In the genomic region with DNA sequence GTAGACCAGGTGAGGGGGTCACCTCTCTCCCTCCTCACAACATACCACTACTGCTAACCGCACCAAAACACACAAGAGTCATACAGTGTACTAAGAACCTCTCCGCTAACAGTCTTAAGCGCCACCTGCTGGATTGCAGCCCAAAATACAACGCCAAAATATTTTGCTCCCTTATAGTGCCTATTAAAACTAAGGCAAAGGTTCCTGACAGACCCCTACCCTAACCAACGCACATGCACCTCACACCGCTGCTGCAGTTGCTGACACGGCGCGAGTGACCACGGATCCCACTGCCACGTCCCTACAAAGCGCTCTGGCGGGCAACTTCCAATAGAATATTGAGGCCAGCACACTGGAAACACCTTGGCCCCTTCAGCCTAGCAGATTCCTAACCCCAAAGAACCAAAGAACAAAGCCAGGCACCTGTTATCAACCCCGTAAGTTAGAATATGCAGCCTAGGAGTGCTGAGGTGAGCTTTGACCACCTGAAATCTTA, we compare ENCODE assay signal across 8 cellular contexts.
DNase-seq lines count a peak whose midpoint lies in the region; FAIRE-seq and TF ChIP-seq lines count a peak whose summit lies in the region.

No MANE protein-coding gene starts in this region.

- TF ChIP-seq CTCF in AG09309 (IDR thresholded peaks at IDR 0.05; ENCODE audit: control insufficient read depth, insufficient read depth, low read depth, low read length, missing control alignments) (peak; percentile 84), GM12865 (IDR thresholded peaks at IDR 0.05; ENCODE audit: insufficient read depth, low read depth, low read length, missing control alignments) (peak; percentile 74)

- no peak for FAIRE-seq in urothelium cell line (lab: Jason Lieb, UNC)

- DNase-seq in AG09309 (ENCODE audit: low read depth): peak; percentile 11
- DNase-seq in GM12865 (ENCODE audit: low read depth): peak; percentile 52
- peak; percentile 48 for DNase-seq in HCEC 1CT
- DNase-seq in Kasumi-1 (lab: John Stamatoyannopoulos, UW): peak; percentile 74 to 75
- DNase-seq in UCSD-AML1 (lab: John Stamatoyannopoulos, UW; ENCODE audit: unreplicated experiment): peak; percentile 5
- DNase-seq in hepatic stellate cell (ENCODE audit: low spot score): peak; percentile 3
- DNase-seq in urothelium cell line (ENCODE audit: low spot score): peak; percentile 71
- no peak for DNase-seq in NCI-H226

- no peak overlapping the region for H3K4me3 ChIP-seq in AG09309 (ENCODE audit: control insufficient read depth, low read depth, low read length)
- H3K4me3 ChIP-seq in GM12865 (ENCODE audit: low read depth, low read length): no peak overlapping the region
